ENCODE assay signal across 9 cellular contexts in genomic region chr1:1437033-1437903, GRCh38. TPM values are rescaled to one million over a fixed set of nuclear protein-coding genes. Genes with fewer than 3 reads are reported as not detected.
A peak's percentile ranks its signal among the peaks of the same experiment; 100 is the strongest.
DNase-seq lines count a peak whose midpoint lies in the region; ATAC-seq and TF ChIP-seq lines count a peak whose summit lies in the region.
"Had no signal": no experiment of that assay in that cellular context is flagged by ENCODE, and none has a peak within 500 bp of the region (broad histone marks: within the 10 kb centered on the region; RNA-seq: fewer than 3 reads in every experiment).

No MANE protein-coding gene starts in this region.

- H3K27me3 Mint-ChIP-seq in CD14-positive monocyte (ENCODE audit: low read depth in 3 of 3) = peaks cover 30 to 71% (median 41%) of the 10 kb centered on the region in 3 donors
- H3K27me3 Mint-ChIP-seq in activated CD4-positive, alpha-beta T cell treated with anti-CD3 and anti-CD28 coated beads, Interleukin-2, amount 10 ng/mL, durations not matched to agents 24 days and 14 days = peaks cover 4% of the 10 kb centered on the region

- H3K27ac ChIP-seq in PC-3 (ENCODE audit: low read length) (no peak overlapping the region), right lobe of liver (peak overlapping the region in 1 of 3 donors; percentile 65), WERI-Rb-1 (no peak overlapping the region)

- H3K4me1 ChIP-seq in PC-3 (ENCODE audit: insufficient read depth, low read length) = peaks cover 39% of the 10 kb centered on the region
- H3K4me1 ChIP-seq in right lobe of liver = peaks cover 0 to 68% (median 29%) of the 10 kb centered on the region in 4 donors

- H3K79me2 ChIP-seq in PC-3 (ENCODE audit: low read length) = peaks cover 13% of the 10 kb centered on the region

- H3K36me3 ChIP-seq in PC-3 (ENCODE audit: low read depth, low read length) (no peaks in the 10 kb centered on the region), right lobe of liver (no peaks in the 10 kb centered on the region), WERI-Rb-1 (no peaks in the 10 kb centered on the region; the same call in 1 of the 2 replicates)

- no peak for TF ChIP-seq CTCF in CD14-positive monocyte (IDR thresholded peaks at IDR 0.05)
- no peak for TF ChIP-seq CTCF in PC-3 (conservative IDR thresholded peaks at IDR 0.05; ENCODE audit: low read depth, low read length)
- no peak for TF ChIP-seq CTCF in right lobe of liver (IDR thresholded peaks at IDR 0.05)
- TF ChIP-seq CTCF in WERI-Rb-1 (IDR thresholded peaks at IDR 0.05; ENCODE audit: low read depth, low read length) = no peak

- H3K4me3 ChIP-seq in PC-3 (ENCODE audit: low read length) (no peak overlapping the region), right lobe of liver (peak overlapping the region; percentile 50 to 58 (median 54)), WERI-Rb-1 (ENCODE audit: low read depth, low read length) (no peak overlapping the region)

- no peak overlapping the region for H2AFZ ChIP-seq in PC-3 (ENCODE audit: low read length)

- WGBS in right lobe of liver (ENCODE audit: insufficient coverage, low coverage, low lambda C conversion rate, missing lambda C conversion rate) = 40% methylated on average over 1 of the region's 31 CpGs

- intact Hi-C loops in CD14-positive monocyte (cut with micrococcal nuclease) = no loop called here
- intact Hi-C loops in PC-3 (cut with micrococcal nuclease) = no loop called here
- intact Hi-C loops in right lobe of liver (cut with DNase I) = no loop called here
- intact Hi-C loops in activated CD4-positive, alpha-beta T cell treated with anti-CD3 and anti-CD28 coated beads, Interleukin-2, amount 10 ng/mL, durations not matched to agents 24 days and 14 days (cut with micrococcal nuclease) = no loop called here

- POLR2A ChIA-PET in PC-3 (lab: Charles Lee; ENCODE audit: unreplicated experiment) = no interaction called here

- H3K27ac Mint-ChIP-seq in CD14-positive monocyte = peak overlapping the region in 1 of 7 donors; percentile 20
- H3K27ac Mint-ChIP-seq in activated CD4-positive, alpha-beta T cell treated with anti-CD3 and anti-CD28 coated beads, Interleukin-2, amount 10 ng/mL, durations not matched to agents 24 days and 14 days = no peak overlapping the region
- H3K27ac Mint-ChIP-seq: CD8-positive, alpha-beta memory T cell had no signal

- peak overlapping the region in 1 of 2 donors; percentile 11 for H3K4me3 Mint-ChIP-seq in CD14-positive monocyte
- H3K4me3 Mint-ChIP-seq in activated CD4-positive, alpha-beta T cell treated with anti-CD3 and anti-CD28 coated beads, Interleukin-2, amount 10 ng/mL, durations not matched to agents 24 days and 14 days = no peak overlapping the region

- H3K9ac ChIP-seq in PC-3 (ENCODE audit: low read length) = no peak overlapping the region

- no peaks in the 10 kb centered on the region for H3K27me3 ChIP-seq in PC-3 (ENCODE audit: low read length)
- H3K27me3 ChIP-seq in right lobe of liver = no peaks in the 10 kb centered on the region
- H3K27me3 ChIP-seq in WERI-Rb-1 (ENCODE audit: insufficient read depth, low read depth, severe bottlenecking) = no peaks in the 10 kb centered on the region

- CTCF ChIA-PET in PC-3 (lab: Charles Lee) = no interaction called here

- H3K9me2 ChIP-seq in PC-3 (replicated peaks; ENCODE audit: low read length) = no peaks in the 10 kb centered on the region

- peaks cover 12% of the 10 kb centered on the region for H3K4me1 Mint-ChIP-seq in CD14-positive monocyte
- peaks cover 10% of the 10 kb centered on the region for H3K4me1 Mint-ChIP-seq in activated CD4-positive, alpha-beta T cell treated with anti-CD3 and anti-CD28 coated beads, Interleukin-2, amount 10 ng/mL, durations not matched to agents 24 days and 14 days

- no peak for TF ChIP-seq POLR2A in right lobe of liver (IDR thresholded peaks at IDR 0.05)

- peak overlapping the region; percentile 100 for H3K4me2 ChIP-seq in PC-3 (ENCODE audit: low read length)

- H3K9me3 ChIP-seq in PC-3 (ENCODE audit: low read length) = no peaks in the 10 kb centered on the region
- no peaks in the 10 kb centered on the region for H3K9me3 ChIP-seq in right lobe of liver
- no peaks in the 10 kb centered on the region for H3K9me3 ChIP-seq in WERI-Rb-1 (ENCODE audit: severe bottlenecking)

- H3K9me3 Mint-ChIP-seq in CD14-positive monocyte = peaks cover 0 to 8% (median 0%) of the 10 kb centered on the region in 7 donors
- no peaks in the 10 kb centered on the region for H3K9me3 Mint-ChIP-seq in activated CD4-positive, alpha-beta T cell treated with anti-CD3 and anti-CD28 coated beads, Interleukin-2, amount 10 ng/mL, durations not matched to agents 24 days and 14 days
- H3K9me3 Mint-ChIP-seq: CD8-positive, alpha-beta memory T cell had no signal

- peaks cover 1 to 2% of the 10 kb centered on the region in 2 donors for H3K36me3 Mint-ChIP-seq in CD14-positive monocyte
- no peaks in the 10 kb centered on the region for H3K36me3 Mint-ChIP-seq in activated CD4-positive, alpha-beta T cell treated with anti-CD3 and anti-CD28 coated beads, Interleukin-2, amount 10 ng/mL, durations not matched to agents 24 days and 14 days (ENCODE audit: low read depth)
- H3K36me3 Mint-ChIP-seq: CD8-positive, alpha-beta memory T cell had no signal

- ATAC-seq in PC-3 = no peak
- peak in 3 of 4 donors; percentile 3 to 32 (median 17) for ATAC-seq in right lobe of liver

- no peaks in the 10 kb centered on the region for H3F3A ChIP-seq in PC-3 (ENCODE audit: low read length, unreplicated experiment)

- BruUV-seq in PC-3 (replicated peaks; lab: Mats Ljungman, UMichigan) = no TSS peak

- DNase-seq in CD14-positive monocyte (ENCODE audit: low spot score) (peak; percentile 45), PC-3 (no peak), right lobe of liver (peak in 2 of 3 donors; percentile 82 to 85), WERI-Rb-1 (no peak), GF-D8 (lab: John Stamatoyannopoulos, UW) (no peak)
- DNase-seq in activated CD4-positive, alpha-beta T cell treated with anti-CD3 and anti-CD28 coated beads, Interleukin-2, amount 10 ng/mL, durations not matched to agents 24 days and 14 days = no peak
- DNase-seq: activated T-cell treated with anti-CD3 and anti-CD28 coated beads, Interleukin-2, amount 50 U/mL, for 1 hour; CD8-positive, alpha-beta memory T cell had no signal

- no peaks in the 10 kb centered on the region for H4K20me1 ChIP-seq in PC-3 (ENCODE audit: low read length)

RNA-seq across cellular contexts. Expression of gene VWA1, which starts 1.8 kb away (rescaled TPM):
- polyA plus RNA-seq in CD14-positive monocyte = not detected
- total RNA-seq in PC-3 (2014; rRNA removed) = 59.1 and 74.5 TPM in 2 replicates
- 100 to 1,000 TPM in 1 of 6 experiments, 10 to 100 TPM in 5; 39.5 to 195 (median 78.7) TPM for total RNA-seq in right lobe of liver
- 4.9 and 5.2 TPM in 2 replicates for total RNA-seq in activated CD4-positive, alpha-beta T cell treated with anti-CD3 and anti-CD28 coated beads, Interleukin-2, amount 10 ng/mL, durations not matched to agents 24 days and 14 days
- polyA plus RNA-seq: CD8-positive, alpha-beta memory T cell had no signal

RNA-seq across cellular contexts. Expression of gene ATAD3C, which starts 12.2 kb away (rescaled TPM):
- not detected for polyA plus RNA-seq in CD14-positive monocyte
- 0.29 and 1.4 TPM in 2 replicates for total RNA-seq in PC-3 (2014; rRNA removed)
- total RNA-seq in right lobe of liver = 1 to 10 TPM in 4 of 6 experiments, under 1 TPM in 2; 0.74 to 3.1 (median 1.9) TPM
- 0.40 and 0.75 TPM in 2 replicates for total RNA-seq in activated CD4-positive, alpha-beta T cell treated with anti-CD3 and anti-CD28 coated beads, Interleukin-2, amount 10 ng/mL, durations not matched to agents 24 days and 14 days

RNA-seq across cellular contexts. Expression of gene ANKRD65, which starts 16.2 kb away (rescaled TPM):
- polyA plus RNA-seq in CD14-positive monocyte = not detected
- total RNA-seq in PC-3 (2014; rRNA removed) (0.18 and 1.1 TPM in 2 replicates), right lobe of liver (under 1 TPM; 0.19 to 0.89 (median 0.35) TPM)
- not detected in 2 replicates for total RNA-seq in activated CD4-positive, alpha-beta T cell treated with anti-CD3 and anti-CD28 coated beads, Interleukin-2, amount 10 ng/mL, durations not matched to agents 24 days and 14 days
- total RNA-seq: CD8-positive, alpha-beta memory T cell; T-helper 2 cell treated with Interferon-gamma antibody and Interleukin-4, amounts not matched to agents 100 ng/mL and 5 ng/mL, for 36 hours had no signal
- polyA plus RNA-seq: CD8-positive, alpha-beta memory T cell had no signal

RNA-seq across cellular contexts. Expression of gene MRPL20, which starts 30.2 kb away (rescaled TPM):
- polyA plus RNA-seq in CD14-positive monocyte = 100 to 1,000 TPM; 156 to 186 TPM
- total RNA-seq in PC-3 (2014; rRNA removed) = 439 and 506 TPM in 2 replicates
- total RNA-seq in right lobe of liver = 10 to 100 TPM; 44.1 to 91.2 (median 56.5) TPM
- total RNA-seq in activated CD4-positive, alpha-beta T cell treated with anti-CD3 and anti-CD28 coated beads, Interleukin-2, amount 10 ng/mL, durations not matched to agents 24 days and 14 days = 187 and 194 TPM in 2 replicates

RNA-seq across cellular contexts. Expression of gene ATAD3B, which starts 34.3 kb away (rescaled TPM):
- 1 to 10 TPM; 2.3 TPM for polyA plus RNA-seq in CD14-positive monocyte
- total RNA-seq in PC-3 (2014; rRNA removed) (140 and 190 TPM in 2 replicates), right lobe of liver (10 to 100 TPM in 3 of 6 experiments, 1 to 10 TPM in 3; 8.9 to 15.0 (median 10.2) TPM)
- total RNA-seq in activated CD4-positive, alpha-beta T cell treated with anti-CD3 and anti-CD28 coated beads, Interleukin-2, amount 10 ng/mL, durations not matched to agents 24 days and 14 days = 98.0 and 98.5 TPM in 2 replicates

Comparison
In these comparisons a context has a peak if more than half of its experiments do, and no peak if none do; other contexts are left out.
1. DNase-seq: peak in CD14-positive monocyte (single experiment) and right lobe of liver (2 of 3); none in PC-3 (single experiment), WERI-Rb-1 (single experiment), GF-D8 (single experiment) and activated CD4-positive, alpha-beta T cell treated with anti-CD3 and anti-CD28 coated beads, Interleukin-2, amount 10 ng/mL, durations not matched to agents 24 days and 14 days (single experiment).
2. H3K4me3 ChIP-seq: peak in right lobe of liver (3 of 3); none in PC-3 (single experiment) and WERI-Rb-1 (single experiment).